In genomic region chr3:18559323-18559972, GRCh38 we compare ENCODE assay signal across 8 cellular contexts.
DNase-seq lines count a peak whose midpoint lies in the region; ATAC-seq and TF ChIP-seq lines count a peak whose summit lies in the region.

No MANE protein-coding gene starts in this region.

- peak in 1 of 3 donors; percentile 17 for TF ChIP-seq CTCF in omental fat pad (IDR thresholded peaks at IDR 0.05)

- ATAC-seq in Right ventricle myocardium superior (ENCODE audit: poor library complexity), result peak; percentile 67
- peak; percentile 59 for ATAC-seq in HG03103 (IDR thresholded peaks at IDR 0.05; ENCODE audit: low read depth, unreplicated experiment)
- peak; percentile 64 for ATAC-seq in omental fat pad (ENCODE audit: low FRiP score)

- intact Hi-C loops in Right ventricle myocardium superior (cut with DNase I) (loop anchor here (5.0 kb wide), 1 partner anchor 428 kb away; no protein-coding TSS in a partner anchor), cardiac septum (cut with DNase I) (loop anchor here (5.0 kb wide), 1 partner anchor 428 kb away; no protein-coding TSS in a partner anchor)

- DNase-seq in Right ventricle myocardium superior (no peak), cardiac septum (ENCODE audit: low spot score) (no peak), NCI-H524 treated with DMSO at 0.1 percent for 48 hours (lab: John Stamatoyannopoulos, UW) (peak; percentile 21), fibroblast of peridontal ligament (ENCODE audit: extremely low read depth) (peak; percentile 9), omental fat pad (ENCODE audit: low spot score) (no peak), cerebellum (ENCODE audit: low spot score) (no peak)
- peak; percentile 72 for DNase-seq in activated CD8-positive, alpha-beta memory T cell treated with anti-CD3 and anti-CD28 coated beads for 24 hours

Comparison
In these comparisons a context has a peak if more than half of its experiments do, and no peak if none do; other contexts are left out.
1. DNase-seq: peak in NCI-H524 treated with DMSO at 0.1 percent for 48 hours (single experiment), activated CD8-positive, alpha-beta memory T cell treated with anti-CD3 and anti-CD28 coated beads for 24 hours (single experiment) and fibroblast of peridontal ligament (single experiment); none in Right ventricle myocardium superior (single experiment), cardiac septum (single experiment), omental fat pad (single experiment) and cerebellum (single experiment).
2. Peak in every context shown above with its lines, with median percentiles within 50 percentile points of each other: ATAC-seq.